Comparison of ENCODE assay signal across 27 cellular contexts in genomic region chr1:5658340-5659316, GRCh38.
A peak's percentile ranks its signal among the peaks of the same experiment; 100 is the strongest.
DNase-seq lines count a peak whose midpoint lies in the region; ATAC-seq and TF ChIP-seq lines count a peak whose summit lies in the region.
"Had no signal": no experiment of that assay in that cellular context is flagged by ENCODE, and none has a peak within 500 bp of the region (broad histone marks: within the 10 kb centered on the region; RNA-seq: fewer than 3 reads in every experiment).

No MANE protein-coding gene starts in this region.

- DNase-seq in NCI-H345 (lab: John Stamatoyannopoulos, UW) (peak; percentile 47), NCI-H345 treated with DMSO at 0.1 percent for 48 hours (lab: John Stamatoyannopoulos, UW; ENCODE audit: unreplicated experiment) (no peak), T-helper 17 cell (no peak), left colon (peak; percentile 50 to 69), transverse colon (peak; percentile 57), NCI-H2227 (lab: John Stamatoyannopoulos, UW; ENCODE audit: unreplicated experiment) (no peak), NCI-H187 treated with DMSO at 0.1 percent for 48 hours (lab: John Stamatoyannopoulos, UW) (no peak)
- DNase-seq: activated CD4-positive, CD25-positive, alpha-beta regulatory T cell; activated CD8-positive, alpha-beta memory T cell treated with anti-CD3 and anti-CD28 coated beads, Interleukin-2, amount 10 ng/mL, durations not matched to agents 7 days and 5 days; activated naive CD4-positive, alpha-beta T cell treated with anti-CD3 and anti-CD28 coated beads, Interleukin-2, amount 50 U/mL, for 16 hours; amygdala; CD4-positive, CD25-positive, alpha-beta regulatory T cell; DMS 273 treated with DMSO at 0.1 percent for 48 hours; effector CD8-positive, alpha-beta T cell; erythroblast; foreskin fibroblast; immature natural killer cell; naive thymus-derived CD4-positive, alpha-beta T cell; NCI-H1092 treated with DMSO at 0.1 percent for 48 hours; NCI-H1930; occipital lobe; stimulated activated naive CD8-positive, alpha-beta T cell treated with anti-CD3 and anti-CD28 coated beads, Interleukin-15, amount 100 ng/mL, for 72 hours had no signal

- H3K36me3 ChIP-seq in transverse colon = no peaks in the 10 kb centered on the region

- H3K4me1 Mint-ChIP-seq in T-helper 17 cell = peaks cover 10% of the 10 kb centered on the region
- H3K4me1 Mint-ChIP-seq: IgD-negative memory B cell, immature natural killer cell had no signal

- no peaks in the 10 kb centered on the region for H3K27me3 ChIP-seq in transverse colon

- no peak for TF ChIP-seq CTCF in transverse colon (IDR thresholded peaks at IDR 0.05)

- H3K4me1 ChIP-seq in transverse colon = no peaks in the 10 kb centered on the region

- H3K27ac Mint-ChIP-seq in T-helper 17 cell = peak overlapping the region; percentile 16
- H3K27ac Mint-ChIP-seq: activated CD8-positive, alpha-beta memory T cell treated with anti-CD3 and anti-CD28 coated beads, Interleukin-2, amount 10 ng/mL, durations not matched to agents 7 days and 5 days; CD4-positive, CD25-positive, alpha-beta regulatory T cell; IgD-negative memory B cell; immature natural killer cell; naive thymus-derived CD4-positive, alpha-beta T cell; T-cell had no signal

- ATAC-seq in T-helper 17 cell = no peak
- peak; percentile 99 for ATAC-seq in left colon
- no peak for ATAC-seq in GM18519 (IDR thresholded peaks at IDR 0.05; ENCODE audit: low FRiP score, unreplicated experiment)
- ATAC-seq: activated CD8-positive, alpha-beta memory T cell treated with anti-CD3 and anti-CD28 coated beads, Interleukin-2, amount 10 ng/mL, durations not matched to agents 7 days and 5 days; left lobe of liver; naive thymus-derived CD4-positive, alpha-beta T cell; Panc1; stimulated activated naive CD8-positive, alpha-beta T cell treated with anti-CD3 and anti-CD28 coated beads, Interleukin-15, amount 100 ng/mL, for 72 hours; T-cell had no signal

- 53% methylated on average over 15 of the region's 16 CpGs; no CpG with 5 or more reads in 1 of the 2 donors for WGBS in transverse colon (ENCODE audit: low coverage in 1 of 2), 2 donors

- TF ChIP-seq EP300 in transverse colon (IDR thresholded peaks at IDR 0.05; ENCODE audit: low read depth) = no peak

- intact Hi-C loops in left colon (cut with DNase I, micrococcal nuclease) (no loop called here), transverse colon (cut with DNase I; ENCODE audit: low total_unique reads) (no loop called here)

- H3K36me3 Mint-ChIP-seq in T-helper 17 cell (ENCODE audit: low read depth) = no peaks in the 10 kb centered on the region
- H3K36me3 Mint-ChIP-seq: activated CD8-positive, alpha-beta memory T cell treated with anti-CD3 and anti-CD28 coated beads, Interleukin-2, amount 10 ng/mL, durations not matched to agents 7 days and 5 days; CD4-positive, CD25-positive, alpha-beta regulatory T cell; IgD-negative memory B cell; immature natural killer cell; naive thymus-derived CD4-positive, alpha-beta T cell; T-cell had no signal

- H3K4me3 ChIP-seq in transverse colon = no peak overlapping the region

- no peak overlapping the region for H3K4me3 Mint-ChIP-seq in T-helper 17 cell
- H3K4me3 Mint-ChIP-seq: activated CD8-positive, alpha-beta memory T cell treated with anti-CD3 and anti-CD28 coated beads, Interleukin-2, amount 10 ng/mL, durations not matched to agents 7 days and 5 days; CD4-positive, CD25-positive, alpha-beta regulatory T cell; immature natural killer cell; naive thymus-derived CD4-positive, alpha-beta T cell; stimulated activated naive CD8-positive, alpha-beta T cell treated with anti-CD3 and anti-CD28 coated beads, Interleukin-15, amount 100 ng/mL, for 72 hours; T-cell had no signal

- no peak for TF ChIP-seq POLR2A in transverse colon (IDR thresholded peaks at IDR 0.05)

- H3K9me3 ChIP-seq in T-helper 17 cell (ENCODE audit: control insufficient read depth, low read length, poor library complexity, severe bottlenecking) = no peaks in the 10 kb centered on the region
- no peaks in the 10 kb centered on the region for H3K9me3 ChIP-seq in transverse colon

- no peak overlapping the region for H3K27ac ChIP-seq in transverse colon

- peaks cover 19% of the 10 kb centered on the region for H3K27me3 Mint-ChIP-seq in T-helper 17 cell
- H3K27me3 Mint-ChIP-seq: activated CD8-positive, alpha-beta memory T cell treated with anti-CD3 and anti-CD28 coated beads, Interleukin-2, amount 10 ng/mL, durations not matched to agents 7 days and 5 days; stimulated activated naive CD8-positive, alpha-beta T cell treated with anti-CD3 and anti-CD28 coated beads, Interleukin-15, amount 100 ng/mL, for 72 hours had no signal

- in situ Hi-C loops in transverse colon (cut with MboI; ENCODE audit: low pct_ligation_motif_present in 1 of 4, low pct_unique_long_range_greater_than_20kb in 1 of 4, low sequenced_read_pairs in 3 of 4) = no loop called here

Comparison
In these comparisons a context has a peak if more than half of its experiments do, and no peak if none do; other contexts are left out.
1. DNase-seq: peak in NCI-H345 (single experiment), left colon (2 of 2) and transverse colon (single experiment); none in NCI-H345 treated with DMSO at 0.1 percent for 48 hours (single experiment), T-helper 17 cell (0 of 3), NCI-H2227 (single experiment) and NCI-H187 treated with DMSO at 0.1 percent for 48 hours (single experiment).